ENCODE assay signal across 1 cellular context in the genomic region with DNA sequence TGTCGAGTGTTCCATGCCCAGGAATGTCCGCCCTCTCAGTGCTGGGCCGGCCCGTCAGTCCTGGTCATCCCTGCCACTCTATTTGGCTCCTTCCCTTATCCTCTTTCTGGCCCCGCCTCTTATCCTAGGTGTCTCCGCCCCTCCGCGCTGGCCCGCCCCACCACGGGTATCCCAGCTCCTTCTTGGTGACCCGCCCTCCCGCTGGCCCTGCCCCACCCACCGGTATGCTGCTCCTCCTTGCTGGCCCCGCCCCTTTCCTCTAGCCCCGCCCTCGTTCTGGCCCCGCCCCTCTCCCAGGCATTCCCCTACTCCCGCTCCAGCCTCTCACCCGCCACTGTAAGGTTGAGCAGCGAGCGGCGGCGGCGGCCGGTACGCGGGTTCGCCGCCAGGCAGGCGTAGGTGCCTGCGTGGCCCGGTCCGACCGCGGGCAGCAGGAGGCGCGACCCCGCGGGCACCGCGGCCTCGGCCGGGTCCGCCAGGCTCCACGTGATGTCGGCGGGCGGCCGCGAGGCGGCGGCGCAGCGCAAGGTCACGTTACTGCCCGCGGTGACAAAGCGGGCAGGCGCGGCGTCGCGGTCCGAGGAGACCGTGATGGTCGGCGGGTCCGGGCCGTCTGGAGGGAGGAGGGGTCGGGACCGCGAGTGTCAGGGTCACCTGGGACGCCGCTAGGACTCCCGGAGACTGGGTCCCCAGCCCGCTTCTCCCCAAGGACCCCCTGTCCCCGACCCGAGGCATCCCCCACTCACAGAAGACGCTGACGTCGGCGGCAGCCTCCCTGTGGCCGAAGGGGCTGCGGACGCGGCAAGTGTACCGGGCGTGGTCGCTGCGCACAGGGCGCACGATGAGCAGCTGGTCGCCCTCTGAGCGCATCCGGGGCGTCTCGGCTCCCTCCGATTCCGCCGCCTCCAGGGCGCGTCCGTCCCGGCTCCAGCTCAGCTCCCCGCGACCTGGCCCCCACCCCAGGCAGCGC.
TF ChIP-seq lines count a peak whose summit lies in the region.

No MANE protein-coding gene starts in this region.

TF ChIP-seq in GM12878, 131 proteins besides CTCF, POLR2A, EP300 and RAD21 (continues in another document):
- no peak for TF ChIP-seq SREBF2 (IDR thresholded peaks at IDR 0.05; ENCODE audit: low read length)
- peak; percentile 7 for TF ChIP-seq SP1 (IDR thresholded peaks at IDR 0.05; ENCODE audit: low read depth, low read length)
- peak; percentile 84; the same call in 1 of the 2 replicates for TF ChIP-seq RB1 (IDR thresholded peaks at IDR 0.05; ENCODE audit: borderline replicate concordance)
- TF ChIP-seq ETV6 (conservative IDR thresholded peaks at IDR 0.05 in 1 of 2, IDR thresholded peaks at IDR 0.05 in 1 of 2; ENCODE audit: borderline replicate concordance in 1 of 2, low read depth in 1 of 2), result no peak
- TF ChIP-seq IKZF1 (conservative IDR thresholded peaks at IDR 0.05), result peak; percentile 84
- peak; percentile 41 for TF ChIP-seq KLF5 (IDR thresholded peaks at IDR 0.05; ENCODE audit: partially characterized antibody)
- TF ChIP-seq USF1 (IDR thresholded peaks at IDR 0.05; ENCODE audit: borderline replicate concordance, extremely low read length, insufficient read depth, low read depth, low read length), result peak; percentile 91
- peak; percentile 64; the same call in 1 of the 2 replicates for TF ChIP-seq ZNF217 (IDR thresholded peaks at IDR 0.05)
- peak; percentile 22; the same call in 1 of the 2 replicates for TF ChIP-seq SMC3 (IDR thresholded peaks at IDR 0.05; ENCODE audit: borderline replicate concordance, low read length)
- TF ChIP-seq SMARCA5 (IDR thresholded peaks at IDR 0.05), result 0 out of 2 replicates have a peak, but pooled peaks have one; percentile 63
- TF ChIP-seq HDAC2 (IDR thresholded peaks at IDR 0.05), result no peak
- no peak for TF ChIP-seq E2F8 (IDR thresholded peaks at IDR 0.05; ENCODE audit: low read depth, partially characterized antibody)
- 0 out of 2 replicates have a peak, but pooled peaks have one; percentile 26 for TF ChIP-seq PAX5 (IDR thresholded peaks at IDR 0.05; ENCODE audit: borderline replicate concordance, low read depth, low read length)
- TF ChIP-seq, protein P1, sequence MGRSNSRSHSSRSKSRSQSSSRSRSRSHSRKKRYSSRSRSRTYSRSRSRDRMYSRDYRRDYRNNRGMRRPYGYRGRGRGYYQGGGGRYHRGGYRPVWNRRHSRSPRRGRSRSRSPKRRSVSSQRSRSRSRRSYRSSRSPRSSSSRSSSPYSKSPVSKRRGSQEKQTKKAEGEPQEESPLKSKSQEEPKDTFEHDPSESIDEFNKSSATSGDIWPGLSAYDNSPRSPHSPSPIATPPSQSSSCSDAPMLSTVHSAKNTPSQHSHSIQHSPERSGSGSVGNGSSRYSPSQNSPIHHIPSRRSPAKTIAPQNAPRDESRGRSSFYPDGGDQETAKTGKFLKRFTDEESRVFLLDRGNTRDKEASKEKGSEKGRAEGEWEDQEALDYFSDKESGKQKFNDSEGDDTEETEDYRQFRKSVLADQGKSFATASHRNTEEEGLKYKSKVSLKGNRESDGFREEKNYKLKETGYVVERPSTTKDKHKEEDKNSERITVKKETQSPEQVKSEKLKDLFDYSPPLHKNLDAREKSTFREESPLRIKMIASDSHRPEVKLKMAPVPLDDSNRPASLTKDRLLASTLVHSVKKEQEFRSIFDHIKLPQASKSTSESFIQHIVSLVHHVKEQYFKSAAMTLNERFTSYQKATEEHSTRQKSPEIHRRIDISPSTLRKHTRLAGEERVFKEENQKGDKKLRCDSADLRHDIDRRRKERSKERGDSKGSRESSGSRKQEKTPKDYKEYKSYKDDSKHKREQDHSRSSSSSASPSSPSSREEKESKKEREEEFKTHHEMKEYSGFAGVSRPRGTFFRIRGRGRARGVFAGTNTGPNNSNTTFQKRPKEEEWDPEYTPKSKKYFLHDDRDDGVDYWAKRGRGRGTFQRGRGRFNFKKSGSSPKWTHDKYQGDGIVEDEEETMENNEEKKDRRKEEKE (IDR thresholded peaks at IDR 0.05), result no peak
- TF ChIP-seq ZNF592 (IDR thresholded peaks at IDR 0.05), result 0 out of 2 replicates have a peak, but pooled peaks have one; percentile 63
- TF ChIP-seq MAX (IDR thresholded peaks at IDR 0.05; ENCODE audit: low read depth, low read length), result peak; percentile 88
- TF ChIP-seq HDGF (IDR thresholded peaks at IDR 0.05), result peak; percentile 63; the same call in 1 of the 2 replicates
- TF ChIP-seq BHLHE40 (IDR thresholded peaks at IDR 0.05; ENCODE audit: borderline replicate concordance in 1 of 2, low read depth in 2 of 2, low read length in 1 of 2), result peak; percentile 86 to 97; a peak in 3 of 4 replicates
- TF ChIP-seq NKRF (conservative IDR thresholded peaks at IDR 0.05), result peak; percentile 69; the same call in 1 of the 2 replicates
- TF ChIP-seq BACH1 (IDR thresholded peaks at IDR 0.05; ENCODE audit: borderline replicate concordance), result peak; percentile 78
- TF ChIP-seq, protein P2, sequence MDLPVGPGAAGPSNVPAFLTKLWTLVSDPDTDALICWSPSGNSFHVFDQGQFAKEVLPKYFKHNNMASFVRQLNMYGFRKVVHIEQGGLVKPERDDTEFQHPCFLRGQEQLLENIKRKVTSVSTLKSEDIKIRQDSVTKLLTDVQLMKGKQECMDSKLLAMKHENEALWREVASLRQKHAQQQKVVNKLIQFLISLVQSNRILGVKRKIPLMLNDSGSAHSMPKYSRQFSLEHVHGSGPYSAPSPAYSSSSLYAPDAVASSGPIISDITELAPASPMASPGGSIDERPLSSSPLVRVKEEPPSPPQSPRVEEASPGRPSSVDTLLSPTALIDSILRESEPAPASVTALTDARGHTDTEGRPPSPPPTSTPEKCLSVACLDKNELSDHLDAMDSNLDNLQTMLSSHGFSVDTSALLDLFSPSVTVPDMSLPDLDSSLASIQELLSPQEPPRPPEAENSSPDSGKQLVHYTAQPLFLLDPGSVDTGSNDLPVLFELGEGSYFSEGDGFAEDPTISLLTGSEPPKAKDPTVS (IDR thresholded peaks at IDR 0.05; ENCODE audit: low read depth, low read length), result no peak
- peak; percentile 81 for TF ChIP-seq DPF2 (IDR thresholded peaks at IDR 0.05)
- peak; percentile 90 for TF ChIP-seq LARP7 (IDR thresholded peaks at IDR 0.05)
- TF ChIP-seq ZNF687 (IDR thresholded peaks at IDR 0.05), result peak; percentile 95
- TF ChIP-seq ATF3 (IDR thresholded peaks at IDR 0.05; ENCODE audit: borderline replicate concordance, extremely low read depth, low read depth, low read length), result peak; percentile 59; the same call in 1 of the 2 replicates
- TF ChIP-seq NFXL1 (IDR thresholded peaks at IDR 0.05; ENCODE audit: borderline replicate concordance), result no peak
- TF ChIP-seq NFYA (IDR thresholded peaks at IDR 0.05; ENCODE audit: borderline replicate concordance, low read depth, low read length), result no peak
- TF ChIP-seq WRNIP1 (IDR thresholded peaks at IDR 0.05; ENCODE audit: borderline replicate concordance, low read depth, low read length), result no peak
